ENCODE assay signal across 33 cellular contexts in genomic region chr1:89347296-89347695, GRCh38. TPM values are rescaled to one million over a fixed set of nuclear protein-coding genes. Genes with fewer than 3 reads are reported as not detected.
"Had no signal": no experiment of that assay in that cellular context is flagged by ENCODE, and none has a peak within 500 bp of the region (broad histone marks: within the 10 kb centered on the region; RNA-seq: fewer than 3 reads in every experiment).

No MANE protein-coding gene starts in this region.

- H3K9me3 ChIP-seq: neutrophil, sigmoid colon, suprapubic skin, thoracic aorta, upper lobe of right lung had no signal

- H3K4me3 ChIP-seq: lower lobe of right lung, sigmoid colon, spleen, suprapubic skin, thoracic aorta, tibial artery, upper lobe of right lung had no signal

- DNase-seq: hypothalamus; immature natural killer cell; kidney; left cardiac atrium; left ventricle myocardium superior; lower lobe of right lung; mammary epithelial cell; mesenchymal stem cell; naive thymus-derived CD8-positive, alpha-beta T cell; occipital lobe; retina; right cardiac atrium; sigmoid colon; small intestine; spleen; stimulated activated CD4-positive, alpha-beta T cell treated with anti-CD3 and anti-CD28 coated beads, Interleukin-4, amount 100 ng/mL, for 24 hours; stimulated activated naive CD4-positive, alpha-beta T cell; tibial artery; trophoblast cell; upper lobe of right lung had no signal

- ATAC-seq: left cardiac atrium; left lobe of liver; left ventricle myocardium superior; lower lobe of right lung; naive thymus-derived CD8-positive, alpha-beta T cell; right cardiac atrium; stimulated activated effector memory CD8-positive, alpha-beta T cell treated with anti-CD3 and anti-CD28 coated beads, Interleukin-12 subunit alpha, Interleukin-12 subunit beta, amount 100 ng/mL, for 72 hours; upper lobe of right lung had no signal

- H3K4me1 ChIP-seq: lower lobe of right lung, sigmoid colon, spleen, suprapubic skin, tibial artery, upper lobe of right lung had no signal

- H3K27me3 ChIP-seq: neutrophil, sigmoid colon, spleen, suprapubic skin, tibial artery, upper lobe of right lung had no signal

- H3K27ac ChIP-seq: lower lobe of right lung, neutrophil, sigmoid colon, spleen, suprapubic skin, thoracic aorta, tibial artery, upper lobe of right lung had no signal

- FAIRE-seq: islet of Langerhans, kidney, small intestine, urothelium cell line had no signal

- H3K36me3 ChIP-seq: lower lobe of right lung, neutrophil, sigmoid colon, spleen, suprapubic skin, thoracic aorta, tibial artery, upper lobe of right lung had no signal

RNA-seq across cellular contexts. Expression of gene GBP6, which starts 16.6 kb away (rescaled TPM):
- total RNA-seq: kidney, left lobe of liver, left ventricle myocardium superior, mucosa of gallbladder, neural crest cell, osteocyte, progenitor cell of endocrine pancreas, pulmonary artery endothelial cell, sigmoid colon, subcutaneous adipose tissue had no signal
